In genomic region chr11:119699227-119699626, GRCh38 we compare ENCODE assay signal across 14 cellular contexts. TPM values are rescaled to one million over a fixed set of nuclear protein-coding genes. Genes with fewer than 3 reads are reported as not detected.
DNase-seq lines count a peak whose midpoint lies in the region; ATAC-seq and TF ChIP-seq lines count a peak whose summit lies in the region.
"Had no signal": no experiment of that assay in that cellular context is flagged by ENCODE, and none has a peak within 500 bp of the region (broad histone marks: within the 10 kb centered on the region; RNA-seq: fewer than 3 reads in every experiment).

No MANE protein-coding gene starts in this region.

- ATAC-seq in left lobe of liver = peak; percentile 81
- ATAC-seq: HCT116 had no signal

- no peaks in the 10 kb centered on the region for H3K9me2 ChIP-seq in GM23248 (ENCODE audit: insufficient read depth)

- H3K4me1 ChIP-seq in GM23248 (ENCODE audit: insufficient read depth) (no peaks in the 10 kb centered on the region), stomach (peaks cover 7 to 35% (median 20%) of the 10 kb centered on the region in 4 donors)

- intact Hi-C loops in stomach (cut with DNase I; ENCODE audit: low total_unique reads) = no loop called here

- no peak overlapping the region for H3K4me2 ChIP-seq in GM23248 (ENCODE audit: unreplicated experiment)

- H3K9ac ChIP-seq in GM23248 = no peak overlapping the region

- in situ Hi-C loops in GM23248 (cut with MboI) = no loop called here

- DNase-seq in GM23248 (peak; percentile 37), epithelial cell of prostate (ENCODE audit: low read depth, low spot score) (no peak), left lobe of liver (ENCODE audit: low spot score) (peak; percentile 81), stomach (peak; percentile 71), hippocampal formation (lab: John Stamatoyannopoulos, UW) (no peak), DMS53 treated with DMSO at 0.1 percent for 48 hours (lab: John Stamatoyannopoulos, UW; ENCODE audit: unreplicated experiment) (no peak), retina (no peak)
- no peak for DNase-seq in stimulated activated CD4-positive, alpha-beta T cell treated with anti-CD3 and anti-CD28 coated beads, Interleukin-4, amount 100 ng/mL, for 24 hours
- DNase-seq: activated naive CD4-positive, alpha-beta T cell treated with anti-CD3 and anti-CD28 coated beads for 36 hours; AML-193; IMR-90; NCI-H1436; NCI-H524 treated with DMSO at 0.1 percent for 48 hours had no signal

- 30 to 33% methylated on average over 5 to 13 of the region's 13 CpGs for WGBS in GM23248 (ENCODE audit: low coverage in 1 of 2, low lambda C conversion rate in 2 of 2, missing lambda C conversion rate in 2 of 2), 2 experiments
- 11 to 32% (median 14%) methylated on average over 9 to 13 of the region's 13 CpGs for WGBS in stomach, 5 donors

- H2AFZ ChIP-seq in GM23248 = no peak overlapping the region

- no peak for TF ChIP-seq POLR2A in stomach (IDR thresholded peaks at IDR 0.05)

- no peak for TF ChIP-seq EP300 in stomach (IDR thresholded peaks at IDR 0.05)

- H3K4me3 ChIP-seq in GM23248 (no peak overlapping the region), stomach (no peak overlapping the region)

- H4K20me1 ChIP-seq in GM23248 (ENCODE audit: insufficient read depth) = no peaks in the 10 kb centered on the region

- no peaks in the 10 kb centered on the region for H3F3A ChIP-seq in GM23248 (ENCODE audit: insufficient read depth)

- H3K27ac ChIP-seq in GM23248 = no peak overlapping the region
- peak overlapping the region; percentile 99 for H3K27ac ChIP-seq in epithelial cell of prostate
- peak overlapping the region in 1 of 5 donors; percentile 0 for H3K27ac ChIP-seq in stomach

- H3K36me3 ChIP-seq in GM23248 (ENCODE audit: low read depth) (no peaks in the 10 kb centered on the region), stomach (no peaks in the 10 kb centered on the region)

- no peaks in the 10 kb centered on the region for H3K79me2 ChIP-seq in GM23248 (ENCODE audit: insufficient read depth)

- H3K27me3 ChIP-seq in GM23248 (replicated peaks; ENCODE audit: insufficient read depth) = no peaks in the 10 kb centered on the region
- H3K27me3 ChIP-seq in stomach = no peaks in the 10 kb centered on the region

- no peak for TF ChIP-seq CTCF in stomach (IDR thresholded peaks at IDR 0.05)

- no peaks in the 10 kb centered on the region for H3K9me3 ChIP-seq in GM23248 (ENCODE audit: low read depth)
- no peaks in the 10 kb centered on the region for H3K9me3 ChIP-seq in stomach

RNA-seq across cellular contexts. Expression of gene NECTIN1, which starts 29.8 kb away (rescaled TPM):
- total RNA-seq in GM23248 (2014; rRNA removed; shearing (Covaris generic)) = 0.76 and 5.2 TPM in 2 replicates
- 1.0 and 1.3 TPM in 2 replicates for polyA plus RNA-seq in GM23248 (2016; fragmentation: Nextera tagmentation; extraction: Ambion mirVana)
- total RNA-seq in left lobe of liver = 6.5 TPM
- total RNA-seq in stomach = 10 to 100 TPM in 2 of 5 donors, 1 to 10 TPM in 3; 5.4 to 92.1 (median 6.5) TPM
- polyA plus RNA-seq in stomach = 10 to 100 TPM in 1 of 3 donors, 1 to 10 TPM in 2; 1.2 to 20.9 (median 3.1) TPM

Comparison
In these comparisons a context has a peak if more than half of its experiments do, and no peak if none do; other contexts are left out.
1. DNase-seq: peak in GM23248 (single experiment), left lobe of liver (single experiment) and stomach (single experiment); none in epithelial cell of prostate (single experiment), hippocampal formation (0 of 2), DMS53 treated with DMSO at 0.1 percent for 48 hours (single experiment), stimulated activated CD4-positive, alpha-beta T cell treated with anti-CD3 and anti-CD28 coated beads, Interleukin-4, amount 100 ng/mL, for 24 hours (single experiment) and retina (single experiment).